In genomic region chr2:100418563-100418962, GRCh38 we compare ENCODE assay signal across 21 cellular contexts. TPM values are rescaled to one million over a fixed set of nuclear protein-coding genes. Genes with fewer than 3 reads are reported as not detected.
DNase-seq lines count a peak whose midpoint lies in the region; ATAC-seq and TF ChIP-seq lines count a peak whose summit lies in the region.
"Had no signal": no experiment of that assay in that cellular context is flagged by ENCODE, and none has a peak within 500 bp of the region (broad histone marks: within the 10 kb centered on the region; RNA-seq: fewer than 3 reads in every experiment).

No MANE protein-coding gene starts in this region.

- peaks cover 11% of the 10 kb centered on the region for H3K27me3 Mint-ChIP-seq in T-helper 1 cell treated with Interleukin-12 subunit alpha and Interleukin-12 subunit beta and Interleukin-4 antibody, amounts not matched to agents 30 μg/mL and 1 μg/mL, for 36 hours (ENCODE audit: low read depth)
- H3K27me3 Mint-ChIP-seq in GM23338 (ENCODE audit: insufficient read depth, low read depth, poor library complexity), result peaks cover 8% of the 10 kb centered on the region
- H3K27me3 Mint-ChIP-seq in activated naive CD8-positive, alpha-beta T cell treated with anti-CD3 and anti-CD28 coated beads, Interleukin-2, amount 10 ng/mL, durations not matched to agents 7 days and 5 days, result no peaks in the 10 kb centered on the region
- H3K27me3 Mint-ChIP-seq in natural killer cell treated with Interleukin-12 subunit alpha and Interleukin-12 subunit beta and Interleukin-15 and Interleukin-18, amount 100 ng/mL, for 72 hours, result peaks cover 0 to 2% of the 10 kb centered on the region in 2 donors

- no peak for DNase-seq in T-helper 1 cell
- DNase-seq in GM23338 (ENCODE audit: low spot score), result no peak
- DNase-seq in activated naive CD8-positive, alpha-beta T cell treated with anti-CD3 and anti-CD28 coated beads, Interleukin-2, amount 10 ng/mL, durations not matched to agents 7 days and 5 days, result no peak
- no peak for DNase-seq in natural killer cell treated with Interleukin-12 subunit alpha and Interleukin-12 subunit beta and Interleukin-15 and Interleukin-18, amount 100 ng/mL, for 72 hours (ENCODE audit: low spot score)
- no peak for DNase-seq in NCI-H2029 (lab: John Stamatoyannopoulos, UW)
- no peak for DNase-seq in effector memory CD4-positive, alpha-beta T cell
- DNase-seq: 8988T; activated effector memory CD4-positive, alpha-beta T cell treated with anti-CD3 and anti-CD28 coated beads, Interleukin-2, amount 50 U/mL, for 16 hours; effector CD8-positive, alpha-beta T cell; HCEC 1CT; stimulated activated CD4-positive, alpha-beta T cell treated with anti-CD3 and anti-CD28 coated beads, Interleukin-2, amount 100 ng/mL, for 24 hours; stimulated activated CD8-positive, alpha-beta memory T cell treated with anti-CD3 and anti-CD28 coated beads, Interleukin-4, amount 100 ng/mL, for 48 hours; upper lobe of left lung had no signal

- H3K79me2 ChIP-seq in GM23338 (replicated peaks; ENCODE audit: insufficient read depth), result peaks cover 32% of the 10 kb centered on the region

- H3K27me3 ChIP-seq in GM23338 (ENCODE audit: insufficient read depth), result no peaks in the 10 kb centered on the region
- H3K27me3 ChIP-seq in effector memory CD4-positive, alpha-beta T cell (replicated peaks; ENCODE audit: control insufficient read depth, insufficient read depth, low read length, poor library complexity, severe bottlenecking), result no peaks in the 10 kb centered on the region
- H3K27me3 ChIP-seq: cardiac muscle cell, gastroesophageal sphincter, upper lobe of left lung had no signal

- H3K9me3 Mint-ChIP-seq in T-helper 1 cell treated with Interleukin-12 subunit alpha and Interleukin-12 subunit beta and Interleukin-4 antibody, amounts not matched to agents 30 μg/mL and 1 μg/mL, for 36 hours, result no peaks in the 10 kb centered on the region
- no peaks in the 10 kb centered on the region for H3K9me3 Mint-ChIP-seq in GM23338
- H3K9me3 Mint-ChIP-seq in activated naive CD8-positive, alpha-beta T cell treated with anti-CD3 and anti-CD28 coated beads, Interleukin-2, amount 10 ng/mL, durations not matched to agents 7 days and 5 days, result no peaks in the 10 kb centered on the region
- no peaks in the 10 kb centered on the region for H3K9me3 Mint-ChIP-seq in natural killer cell treated with Interleukin-12 subunit alpha and Interleukin-12 subunit beta and Interleukin-15 and Interleukin-18, amount 100 ng/mL, for 72 hours

- peaks cover 8% of the 10 kb centered on the region for H3K4me1 Mint-ChIP-seq in T-helper 1 cell treated with Interleukin-12 subunit alpha and Interleukin-12 subunit beta and Interleukin-4 antibody, amounts not matched to agents 30 μg/mL and 1 μg/mL, for 36 hours (ENCODE audit: low read depth)
- peaks cover 32% of the 10 kb centered on the region for H3K4me1 Mint-ChIP-seq in GM23338
- H3K4me1 Mint-ChIP-seq in activated naive CD8-positive, alpha-beta T cell treated with anti-CD3 and anti-CD28 coated beads, Interleukin-2, amount 10 ng/mL, durations not matched to agents 7 days and 5 days, result peaks cover 15% of the 10 kb centered on the region
- peaks cover 12 to 19% of the 10 kb centered on the region in 2 donors for H3K4me1 Mint-ChIP-seq in natural killer cell treated with Interleukin-12 subunit alpha and Interleukin-12 subunit beta and Interleukin-15 and Interleukin-18, amount 100 ng/mL, for 72 hours (ENCODE audit: low read depth in 2 of 2)

- H3K36me3 Mint-ChIP-seq in T-helper 1 cell treated with Interleukin-12 subunit alpha and Interleukin-12 subunit beta and Interleukin-4 antibody, amounts not matched to agents 30 μg/mL and 1 μg/mL, for 36 hours (ENCODE audit: low read depth), result no peaks in the 10 kb centered on the region
- peaks cover 8% of the 10 kb centered on the region; the same call in 2 of the 3 replicates for H3K36me3 Mint-ChIP-seq in GM23338 (ENCODE audit: low read depth)
- peaks cover 2% of the 10 kb centered on the region for H3K36me3 Mint-ChIP-seq in activated naive CD8-positive, alpha-beta T cell treated with anti-CD3 and anti-CD28 coated beads, Interleukin-2, amount 10 ng/mL, durations not matched to agents 7 days and 5 days
- H3K36me3 Mint-ChIP-seq in natural killer cell treated with Interleukin-12 subunit alpha and Interleukin-12 subunit beta and Interleukin-15 and Interleukin-18, amount 100 ng/mL, for 72 hours, result no peaks in the 10 kb centered on the region

- H3F3A ChIP-seq in GM23338 (replicated peaks; ENCODE audit: low read depth), result no peaks in the 10 kb centered on the region

- no peak overlapping the region for H3K27ac ChIP-seq in GM23338 (ENCODE audit: low read depth)
- H3K27ac ChIP-seq in effector memory CD4-positive, alpha-beta T cell (ENCODE audit: insufficient read depth, low read length, poor library complexity, severe bottlenecking), result no peak overlapping the region
- H3K27ac ChIP-seq: C4-2B had no signal

- ATAC-seq in GM23338, result no peak
- no peak for ATAC-seq in activated naive CD8-positive, alpha-beta T cell treated with anti-CD3 and anti-CD28 coated beads, Interleukin-2, amount 10 ng/mL, durations not matched to agents 7 days and 5 days (ENCODE audit: low read depth)
- ATAC-seq in natural killer cell treated with Interleukin-12 subunit alpha and Interleukin-12 subunit beta and Interleukin-15 and Interleukin-18, amount 100 ng/mL, for 72 hours, result no peak
- ATAC-seq in HG03139 (IDR thresholded peaks at IDR 0.05; ENCODE audit: unreplicated experiment), result no peak
- ATAC-seq: gastroesophageal sphincter had no signal

- H4K20me1 ChIP-seq in GM23338 (replicated peaks; ENCODE audit: insufficient read depth), result no peaks in the 10 kb centered on the region; the same call in 1 of the 2 replicates

- no peak overlapping the region for H3K4me3 ChIP-seq in GM23338
- no peak overlapping the region for H3K4me3 ChIP-seq in effector memory CD4-positive, alpha-beta T cell (ENCODE audit: insufficient read depth, low read depth, low read length, poor library complexity, severe bottlenecking)

- H3K4me3 Mint-ChIP-seq in T-helper 1 cell treated with Interleukin-12 subunit alpha and Interleukin-12 subunit beta and Interleukin-4 antibody, amounts not matched to agents 30 μg/mL and 1 μg/mL, for 36 hours, result peak overlapping the region; percentile 3
- peak overlapping the region; percentile 87; the same call in 2 of the 3 replicates for H3K4me3 Mint-ChIP-seq in GM23338
- H3K4me3 Mint-ChIP-seq in activated naive CD8-positive, alpha-beta T cell treated with anti-CD3 and anti-CD28 coated beads, Interleukin-2, amount 10 ng/mL, durations not matched to agents 7 days and 5 days, result peak overlapping the region; percentile 7
- peak overlapping the region; percentile 76 for H3K4me3 Mint-ChIP-seq in natural killer cell treated with Interleukin-12 subunit alpha and Interleukin-12 subunit beta and Interleukin-15 and Interleukin-18, amount 100 ng/mL, for 72 hours

- TF ChIP-seq CTCF in GM23338 (conservative IDR thresholded peaks at IDR 0.05; ENCODE audit: low read depth in 2 of 2), result no peak

- H3K9me2 ChIP-seq in GM23338 (ENCODE audit: insufficient read depth), result no peaks in the 10 kb centered on the region; the same call in 1 of the 2 replicates
- H3K9me2 ChIP-seq: SK-N-SH had no signal

- no peak overlapping the region for H3K4me2 ChIP-seq in GM23338

- no peak overlapping the region for H2AFZ ChIP-seq in GM23338

- POLR2A ChIA-PET in activated naive CD8-positive, alpha-beta T cell treated with anti-CD3 and anti-CD28 coated beads, Interleukin-2, amount 10 ng/mL, durations not matched to agents 7 days and 5 days (lab: Charles Lee), result no interaction called here

- H3K27ac Mint-ChIP-seq in T-helper 1 cell treated with Interleukin-12 subunit alpha and Interleukin-12 subunit beta and Interleukin-4 antibody, amounts not matched to agents 30 μg/mL and 1 μg/mL, for 36 hours, result no peak overlapping the region
- no peak overlapping the region for H3K27ac Mint-ChIP-seq in GM23338
- no peak overlapping the region for H3K27ac Mint-ChIP-seq in activated naive CD8-positive, alpha-beta T cell treated with anti-CD3 and anti-CD28 coated beads, Interleukin-2, amount 10 ng/mL, durations not matched to agents 7 days and 5 days
- no peak overlapping the region for H3K27ac Mint-ChIP-seq in natural killer cell treated with Interleukin-12 subunit alpha and Interleukin-12 subunit beta and Interleukin-15 and Interleukin-18, amount 100 ng/mL, for 72 hours

- no peaks in the 10 kb centered on the region for H3K36me3 ChIP-seq in GM23338 (ENCODE audit: insufficient read depth)
- H3K36me3 ChIP-seq in effector memory CD4-positive, alpha-beta T cell (ENCODE audit: control insufficient read depth, insufficient read depth, low read length), result no peaks in the 10 kb centered on the region
- H3K36me3 ChIP-seq: cardiac muscle cell, prostate gland had no signal

- no peaks in the 10 kb centered on the region for H3K9me3 ChIP-seq in effector memory CD4-positive, alpha-beta T cell (ENCODE audit: control insufficient read depth, low read length)
- H3K9me3 ChIP-seq: gastroesophageal sphincter, prostate gland, SK-N-SH, upper lobe of left lung had no signal

- H3K4me1 ChIP-seq in GM23338 (ENCODE audit: insufficient read depth), result peaks cover 34% of the 10 kb centered on the region
- peaks cover 6% of the 10 kb centered on the region for H3K4me1 ChIP-seq in effector memory CD4-positive, alpha-beta T cell (ENCODE audit: control insufficient read depth, insufficient read depth, low read length, poor library complexity, severe bottlenecking)
- H3K4me1 ChIP-seq: prostate gland had no signal

TF ChIP-seq in GM23338, 12 proteins besides CTCF, POLR2A, EP300 and RAD21 (continues in another document):
- TF ChIP-seq EZH2 (IDR thresholded peaks at IDR 0.05; ENCODE audit: low read depth, unreplicated experiment) (no peak), NANOG (IDR thresholded peaks at IDR 0.05; ENCODE audit: borderline replicate concordance) (no peak)

RNA-seq across cellular contexts. Expression of gene CHST10, which starts 1.1 kb away (rescaled TPM):
- 22.2 and 24.5 TPM in 2 replicates for total RNA-seq in GM23338 (2014; rRNA removed; shearing (Covaris generic))
- polyA plus RNA-seq in GM23338 (2016; fragmentation: Nextera tagmentation; extraction: Ambion mirVana), result 7.7 and 9.1 TPM in 2 replicates
- total RNA-seq in activated naive CD8-positive, alpha-beta T cell treated with anti-CD3 and anti-CD28 coated beads, Interleukin-2, amount 10 ng/mL, durations not matched to agents 7 days and 5 days, result 1 to 10 TPM; 5.5 to 6.4 TPM
- total RNA-seq in natural killer cell treated with Interleukin-12 subunit alpha and Interleukin-12 subunit beta and Interleukin-15 and Interleukin-18, amount 100 ng/mL, for 72 hours, result 10 to 100 TPM in 1 of 2 donors, 1 to 10 TPM in 1; 9.9 to 10.4 TPM

RNA-seq across cellular contexts. Expression of gene NMS, which starts 51.7 kb away (rescaled TPM):
- total RNA-seq in GM23338 (2014; rRNA removed; shearing (Covaris generic)), result not detected in 2 replicates
- not detected in 2 replicates for polyA plus RNA-seq in GM23338 (2016; fragmentation: Nextera tagmentation; extraction: Ambion mirVana)
- not detected for total RNA-seq in activated naive CD8-positive, alpha-beta T cell treated with anti-CD3 and anti-CD28 coated beads, Interleukin-2, amount 10 ng/mL, durations not matched to agents 7 days and 5 days
- not detected for total RNA-seq in natural killer cell treated with Interleukin-12 subunit alpha and Interleukin-12 subunit beta and Interleukin-15 and Interleukin-18, amount 100 ng/mL, for 72 hours
- total RNA-seq: cardiac muscle cell, gastroesophageal sphincter, NCI-H460, prostate gland, upper lobe of left lung had no signal
- polyA plus RNA-seq: cardiac muscle cell, SK-N-SH had no signal

Comparison
In these comparisons a context has a peak if more than half of its experiments do, and no peak if none do; other contexts are left out.
1. H3K4me3 Mint-ChIP-seq: peak in every context shown above with its lines; median percentile 87 in GM23338; 76 in natural killer cell treated with Interleukin-12 subunit alpha and Interleukin-12 subunit beta and Interleukin-15 and Interleukin-18, amount 100 ng/mL, for 72 hours; 7 in activated naive CD8-positive, alpha-beta T cell treated with anti-CD3 and anti-CD28 coated beads, Interleukin-2, amount 10 ng/mL, durations not matched to agents 7 days and 5 days; 3 in T-helper 1 cell treated with Interleukin-12 subunit alpha and Interleukin-12 subunit beta and Interleukin-4 antibody, amounts not matched to agents 30 μg/mL and 1 μg/mL, for 36 hours.